24 cellular contexts compared by ENCODE assay signal in genomic region chrX:10477525-10477924, GRCh38.
DNase-seq lines count a peak whose midpoint lies in the region; ATAC-seq, FAIRE-seq and TF ChIP-seq lines count a peak whose summit lies in the region.
"Had no signal": no experiment of that assay in that cellular context is flagged by ENCODE, and none has a peak within 500 bp of the region (broad histone marks: within the 10 kb centered on the region; RNA-seq: fewer than 3 reads in every experiment).

No MANE protein-coding gene starts in this region.

- H3K4me3 ChIP-seq in right atrium auricular region, result no peak overlapping the region
- H3K4me3 ChIP-seq in A549, result no peak overlapping the region
- H3K4me3 ChIP-seq in fibroblast of the aortic adventitia (ENCODE audit: low read depth, low read length), result no peak overlapping the region
- H3K4me3 ChIP-seq in smooth muscle cell, result no peak overlapping the region
- H3K4me3 ChIP-seq: BLaER1 treated with 17β-estradiol and CSF1 and Interleukin-3, amounts not matched to agents 10 nM and 100 nM; GM23248 had no signal

- H2AFZ ChIP-seq in smooth muscle cell (ENCODE audit: low read depth), result no peak overlapping the region
- H2AFZ ChIP-seq: GM23248 had no signal

- H3K27me3 ChIP-seq in right atrium auricular region (no peaks in the 10 kb centered on the region), smooth muscle cell (ENCODE audit: low read depth) (no peaks in the 10 kb centered on the region)
- H3K27me3 ChIP-seq: BE2C had no signal

- POLR2A ChIA-PET in A549 (lab: Yijun Ruan, JAX), result no interaction called here

- TF ChIP-seq CTCF in right atrium auricular region (IDR thresholded peaks at IDR 0.05) (no peak), A549 (IDR thresholded peaks at IDR 0.05) (no peak), fibroblast of the aortic adventitia (IDR thresholded peaks at IDR 0.05; ENCODE audit: insufficient read depth, low read length) (no peak), smooth muscle cell (IDR thresholded peaks at IDR 0.05; ENCODE audit: borderline replicate concordance, insufficient read depth, poor library complexity, severe bottlenecking) (no peak)

- H3K9ac ChIP-seq in smooth muscle cell (ENCODE audit: low read depth), result no peak overlapping the region
- H3K9ac ChIP-seq: BLaER1 treated with 17β-estradiol and CSF1 and Interleukin-3, amounts not matched to agents 10 nM and 100 nM; GM23248 had no signal

- peak overlapping the region in 1 of 2 donors; percentile 20 for H3K27ac ChIP-seq in right atrium auricular region
- 0 out of 6 replicates have a peak overlapping the region, but pooled peaks of 1 of the 2 experiments have one; percentile 1 for H3K27ac ChIP-seq in A549
- no peak overlapping the region for H3K27ac ChIP-seq in smooth muscle cell (ENCODE audit: low read depth)
- H3K27ac ChIP-seq: 22Rv1; BLaER1 treated with 17β-estradiol and CSF1 and Interleukin-3, amounts not matched to agents 10 nM and 100 nM; GM23248 had no signal

- no peaks in the 10 kb centered on the region for H3K79me2 ChIP-seq in smooth muscle cell (ENCODE audit: low read depth)

- intact Hi-C loops in left ventricle myocardium superior (cut with micrococcal nuclease), result no loop called here

- DNase-seq in left ventricle myocardium superior (no peak), right atrium auricular region (ENCODE audit: low spot score) (no peak), A549 (ENCODE audit: low read depth in 1 of 2, low spot score in 1 of 2) (no peak), astrocyte of the hippocampus (ENCODE audit: low read depth, low spot score) (peak; percentile 31), fibroblast of the aortic adventitia (ENCODE audit: low read depth) (peak; percentile 14), smooth muscle cell (lab: John Stamatoyannopoulos, UW; ENCODE audit: unreplicated experiment) (no peak), hippocampal formation (lab: John Stamatoyannopoulos, UW) (no peak)
- DNase-seq: ACHN; AML-193; BE2C; CD4-positive, alpha-beta T cell; CD8-positive, alpha-beta memory T cell; DMS 273 treated with DMSO at 0.1 percent for 48 hours; DMS79 treated with DMSO at 0.1 percent for 48 hours; GM23248; H7; HCEC 1CT had no signal

- peaks cover 5% of the 10 kb centered on the region for H3K36me3 ChIP-seq in right atrium auricular region
- H3K36me3 ChIP-seq in smooth muscle cell (ENCODE audit: low read depth), result no peaks in the 10 kb centered on the region
- H3K36me3 ChIP-seq: BE2C; BLaER1 treated with 17β-estradiol and CSF1 and Interleukin-3, amounts not matched to agents 10 nM and 100 nM had no signal

- no peaks in the 10 kb centered on the region for H4K20me1 ChIP-seq in smooth muscle cell (ENCODE audit: low read depth)
- H4K20me1 ChIP-seq: BLaER1 treated with 17β-estradiol and CSF1 and Interleukin-3, amounts not matched to agents 10 nM and 100 nM had no signal

- no peak for TF ChIP-seq EP300 in A549 (IDR thresholded peaks at IDR 0.05)

- CTCF ChIA-PET in A549 (lab: Yijun Ruan, JAX), result interaction anchor here (0.6 to 1.5 kb wide), 2 partner anchors 44 to 121 kb away, joined by 3 read pairs; no protein-coding TSS in a partner anchor

- TF ChIP-seq POLR2A in A549 (IDR thresholded peaks at IDR 0.05; ENCODE audit: low read length), result no peak

- WGBS in A549 (ENCODE audit: missing lambda C conversion rate), result 81% methylated on average over 3 of the region's 3 CpGs
- WGBS in smooth muscle cell (ENCODE audit: low lambda C conversion rate), result 54% methylated on average over 3 of the region's 3 CpGs

- H3K4me2 ChIP-seq in A549 (no peak overlapping the region), smooth muscle cell (no peak overlapping the region)
- H3K4me2 ChIP-seq: BLaER1 treated with 17β-estradiol and CSF1 and Interleukin-3, amounts not matched to agents 10 nM and 100 nM had no signal

- ATAC-seq in left ventricle myocardium superior (peak; percentile 13), A549 (no peak), GM19035 (IDR thresholded peaks at IDR 0.05; ENCODE audit: unreplicated experiment) (no peak)

- H3F3A ChIP-seq in smooth muscle cell (ENCODE audit: low read depth), result no peaks in the 10 kb centered on the region

- no peaks in the 10 kb centered on the region for H3K9me3 ChIP-seq in right atrium auricular region
- no peaks in the 10 kb centered on the region for H3K9me3 ChIP-seq in A549
- peaks cover 4% of the 10 kb centered on the region for H3K9me3 ChIP-seq in smooth muscle cell (replicated peaks; ENCODE audit: low read depth)
- H3K9me3 ChIP-seq: BE2C had no signal

- FAIRE-seq in A549 (lab: Jason Lieb, UNC), result peak; percentile 92
- FAIRE-seq: A204.1, D721Med, G401.6, GM12892 had no signal

- TF ChIP-seq RAD21 in A549 (conservative IDR thresholded peaks at IDR 0.05 in 1 of 2, IDR thresholded peaks at IDR 0.05 in 1 of 2), result no peak

- no peaks in the 10 kb centered on the region for H3K4me1 ChIP-seq in right atrium auricular region
- H3K4me1 ChIP-seq in A549, result peaks cover 20% of the 10 kb centered on the region; the same call in 2 of the 3 replicates
- H3K4me1 ChIP-seq in smooth muscle cell (ENCODE audit: low read depth), result no peaks in the 10 kb centered on the region

TF ChIP-seq in A549, 52 proteins besides CTCF, POLR2A, EP300 and RAD21:
- TF ChIP-seq JUN (IDR thresholded peaks at IDR 0.05) (no peak), CBX8 (IDR thresholded peaks at IDR 0.05) (no peak), HDAC2 (IDR thresholded peaks at IDR 0.05) (no peak), ELK1 (IDR thresholded peaks at IDR 0.05; ENCODE audit: low read depth, low read length) (no peak), SREBF2 (IDR thresholded peaks at IDR 0.05) (no peak), RCOR1 (IDR thresholded peaks at IDR 0.05; ENCODE audit: low read depth, low read length) (no peak), RFX5 (IDR thresholded peaks at IDR 0.05) (no peak), FOXS1 (CRISPR knock-in tag; IDR thresholded peaks at IDR 0.05) (no peak), HEYL (CRISPR knock-in tag; IDR thresholded peaks at IDR 0.05) (no peak), HOXB5 (CRISPR knock-in tag; IDR thresholded peaks at IDR 0.05) (no peak), ATOH8 (CRISPR knock-in tag; IDR thresholded peaks at IDR 0.05; ENCODE audit: low read depth) (no peak), MAFK (IDR thresholded peaks at IDR 0.05; ENCODE audit: partially characterized antibody) (no peak), ZSCAN20 (CRISPR knock-in tag; IDR thresholded peaks at IDR 0.05) (no peak), NPAS2 (CRISPR knock-in tag; IDR thresholded peaks at IDR 0.05; ENCODE audit: borderline replicate concordance) (no peak), CHD2 (IDR thresholded peaks at IDR 0.05; ENCODE audit: low read length, partially characterized antibody) (no peak), RARB (CRISPR knock-in tag; IDR thresholded peaks at IDR 0.05) (no peak), HES2 (IDR thresholded peaks at IDR 0.05) (no peak), HOXA7 (CRISPR knock-in tag; IDR thresholded peaks at IDR 0.05) (no peak), FOSL2 (IDR thresholded peaks at IDR 0.05) (no peak), FOSL2 (CRISPR knock-in tag; IDR thresholded peaks at IDR 0.05) (no peak)
TF ChIP-seq in A549: peak in this region for 0.

Comparison
In these comparisons a context has a peak if more than half of its experiments do, and no peak if none do; other contexts are left out.
1. DNase-seq: peak in astrocyte of the hippocampus (single experiment) and fibroblast of the aortic adventitia (single experiment); none in left ventricle myocardium superior (single experiment), right atrium auricular region (single experiment), A549 (0 of 2), smooth muscle cell (single experiment) and hippocampal formation (0 of 2).